Comparison of ENCODE assay signal across 9 cellular contexts in genomic region chr11:8699903-8700302, GRCh38. TPM values are rescaled to one million over a fixed set of nuclear protein-coding genes. Genes with fewer than 3 reads are reported as not detected.
DNase-seq lines count a peak whose midpoint lies in the region; ATAC-seq, FAIRE-seq and TF ChIP-seq lines count a peak whose summit lies in the region.
"Had no signal": no experiment of that assay in that cellular context is flagged by ENCODE, and none has a peak within 500 bp of the region (broad histone marks: within the 10 kb centered on the region; RNA-seq: fewer than 3 reads in every experiment).

No MANE protein-coding gene starts in this region.

- no peak for FAIRE-seq in K562 (lab: Jason Lieb, UNC)

- BruUV-seq in K562 (replicated peaks; lab: Mats Ljungman, UMichigan) = no TSS peak

- peak overlapping the region; percentile 28; the same call in 1 of the 2 replicates for H2AFZ ChIP-seq in K562 (ENCODE audit: low read depth, low read length)

- peaks cover 0 to 4% (median 0%) of the 10 kb centered on the region in 7 donors for H3K4me1 Mint-ChIP-seq in naive thymus-derived CD4-positive, alpha-beta T cell

- no peak overlapping the region for H3K4me3 Mint-ChIP-seq in naive thymus-derived CD4-positive, alpha-beta T cell
- H3K4me3 Mint-ChIP-seq: activated CD4-positive, alpha-beta T cell treated with anti-CD3 and anti-CD28 coated beads, Interleukin-2, amount 10 ng/mL, durations not matched to agents 24 days and 14 days had no signal

- CTCF ChIA-PET in K562 (lab: Yijun Ruan, JAX; ENCODE audit: low intra/inter-chr PET ratio) = no interaction called here
- CTCF ChIA-PET in naive thymus-derived CD4-positive, alpha-beta T cell (lab: Charles Lee) = no interaction called here

- H3K9me3 ChIP-seq in HUES6 (ENCODE audit: control insufficient read depth, insufficient read depth, low read depth, low read length) (no peaks in the 10 kb centered on the region), K562 (replicated peaks; ENCODE audit: control insufficient read depth, insufficient read depth, low read depth, low read length) (no peaks in the 10 kb centered on the region), iPS-18a (ENCODE audit: control insufficient read depth, low read depth, low read length) (no peaks in the 10 kb centered on the region), spleen (no peaks in the 10 kb centered on the region)
- no peaks in the 10 kb centered on the region for H3K9me3 ChIP-seq in naive thymus-derived CD4-positive, alpha-beta T cell (ENCODE audit: control insufficient read depth in 2 of 3, low read length in 3 of 3)

- H3K9me1 ChIP-seq in K562 (ENCODE audit: control insufficient read depth, insufficient read depth, low read length) = no peaks in the 10 kb centered on the region

- H4K20me1 ChIP-seq in K562 (replicated peaks; ENCODE audit: control insufficient read depth, insufficient read depth, low read length) = no peaks in the 10 kb centered on the region; the same call in 1 of the 2 replicates

- no peak for TF ChIP-seq RAD21 in K562 (CRISPR knock-in tag; conservative IDR thresholded peaks at IDR 0.05 in 1 of 2, IDR thresholded peaks at IDR 0.05 in 1 of 2)

- H3K36me3 ChIP-seq in HUES6 (ENCODE audit: control insufficient read depth, insufficient read depth, low read length) (peaks cover 32% of the 10 kb centered on the region), K562 (ENCODE audit: control insufficient read depth, insufficient read depth, low read length) (peaks cover 8% of the 10 kb centered on the region; the same call in 2 of the 3 replicates), iPS-18a (ENCODE audit: control insufficient read depth, low read depth, low read length) (peaks cover 16% of the 10 kb centered on the region), spleen (peaks cover 0 to 76% (median 35%) of the 10 kb centered on the region in 6 donors)
- H3K36me3 ChIP-seq in naive thymus-derived CD4-positive, alpha-beta T cell (ENCODE audit: control insufficient read depth in 2 of 3, insufficient read depth in 3 of 3, low read length in 3 of 3) = no peaks in the 10 kb centered on the region

- H3K4me3 ChIP-seq in HUES6 (ENCODE audit: low read depth, low read length) (peak overlapping the region; percentile 21; the same call in 1 of the 2 replicates), K562 (no peak overlapping the region), iPS-18a (ENCODE audit: low read length) (no peak overlapping the region), spleen (no peak overlapping the region)
- H3K4me3 ChIP-seq in naive thymus-derived CD4-positive, alpha-beta T cell (ENCODE audit: low read length) = no peak overlapping the region

- TF ChIP-seq CTCF in K562 (IDR thresholded peaks at IDR 0.05 in 2 of 3, conservative IDR thresholded peaks at IDR 0.05 in 1 of 3; ENCODE audit: insufficient read depth in 2 of 3, low read depth in 1 of 3, low read length in 3 of 3) (no peak), spleen (IDR thresholded peaks at IDR 0.05 in 8 of 11, conservative IDR thresholded peaks at IDR 0.05 in 3 of 11) (no peak)

- peaks cover 0 to 7% (median 4%) of the 10 kb centered on the region in 5 donors for H3K36me3 Mint-ChIP-seq in naive thymus-derived CD4-positive, alpha-beta T cell

- H3K4me2 ChIP-seq in K562 (ENCODE audit: insufficient read depth, low read length) = no peak overlapping the region

- WGBS in K562 (ENCODE audit: insufficient coverage, low coverage, missing lambda C conversion rate) = 47% methylated on average over 3 of the region's 3 CpGs
- 12 to 32% (median 17%) methylated on average over 3 of the region's 3 CpGs for WGBS in spleen, 5 donors

- H3K27me3 ChIP-seq in HUES6 (ENCODE audit: control insufficient read depth, insufficient read depth, low read length) (no peaks in the 10 kb centered on the region), K562 (ENCODE audit: control insufficient read depth in 2 of 2, insufficient read depth in 2 of 2, low read length in 2 of 2) (peaks cover 0 to 10% of the 10 kb centered on the region in 2 experiments; a peak in 2 of 5 replicates), iPS-18a (ENCODE audit: control insufficient read depth, insufficient read depth, low read length) (no peaks in the 10 kb centered on the region), spleen (replicated peaks in 1 of 7) (no peaks in the 10 kb centered on the region)
- H3K27me3 ChIP-seq in naive thymus-derived CD4-positive, alpha-beta T cell (ENCODE audit: control insufficient read depth in 2 of 2, insufficient read depth in 2 of 2, low read length in 2 of 2) = no peaks in the 10 kb centered on the region

- in situ Hi-C loops in K562 (cut with MboI) = no loop called here

- DNase-seq in K562 (ENCODE audit: extremely low read depth in 1 of 4, low spot score in 3 of 4) (no peak), spleen (no peak), SIG-M5 treated with dmso at 0.1 percent for 504 hours (lab: John Stamatoyannopoulos, UW; ENCODE audit: unreplicated experiment) (no peak), GM19238 (ENCODE audit: insufficient read length, low spot score) (no peak)
- DNase-seq in naive thymus-derived CD4-positive, alpha-beta T cell = no peak
- DNase-seq: activated CD4-positive, alpha-beta T cell treated with anti-CD3 and anti-CD28 coated beads, Interleukin-2, amount 10 ng/mL, durations not matched to agents 24 days and 14 days had no signal

- TF ChIP-seq POLR2A in K562 (conservative IDR thresholded peaks at IDR 0.05) (no peak), spleen (IDR thresholded peaks at IDR 0.05) (no peak)

- no peaks in the 10 kb centered on the region for H3K79me2 ChIP-seq in K562 (ENCODE audit: control insufficient read depth, insufficient read depth, low read length)

- TF ChIP-seq EP300 in K562 (IDR thresholded peaks at IDR 0.05; ENCODE audit: low read length) = no peak

- H3K9me3 Mint-ChIP-seq in naive thymus-derived CD4-positive, alpha-beta T cell = no peaks in the 10 kb centered on the region
- H3K9me3 Mint-ChIP-seq: activated CD4-positive, alpha-beta T cell treated with anti-CD3 and anti-CD28 coated beads, Interleukin-2, amount 10 ng/mL, durations not matched to agents 24 days and 14 days had no signal

- H3K9ac ChIP-seq in HUES6 (ENCODE audit: low read length) = peak overlapping the region; percentile 80
- no peak overlapping the region for H3K9ac ChIP-seq in K562 (ENCODE audit: insufficient read depth in 1 of 2, low read depth in 2 of 2, low read length in 2 of 2)
- H3K9ac ChIP-seq in iPS-18a (ENCODE audit: low read length) = no peak overlapping the region

- no peak for ATAC-seq in K562
- no peak for ATAC-seq in naive thymus-derived CD4-positive, alpha-beta T cell
- ATAC-seq in GM18868 (IDR thresholded peaks at IDR 0.05; ENCODE audit: unreplicated experiment) = no peak

- H3K27ac Mint-ChIP-seq in naive thymus-derived CD4-positive, alpha-beta T cell = no peak overlapping the region
- H3K27ac Mint-ChIP-seq: activated CD4-positive, alpha-beta T cell treated with anti-CD3 and anti-CD28 coated beads, Interleukin-2, amount 10 ng/mL, durations not matched to agents 24 days and 14 days had no signal

- H3K27me3 Mint-ChIP-seq in naive thymus-derived CD4-positive, alpha-beta T cell = no peaks in the 10 kb centered on the region
- H3K27me3 Mint-ChIP-seq: activated CD4-positive, alpha-beta T cell treated with anti-CD3 and anti-CD28 coated beads, Interleukin-2, amount 10 ng/mL, durations not matched to agents 24 days and 14 days had no signal

- POLR2A ChIA-PET in K562 (lab: Yijun Ruan, JAX) = interaction anchor here (0.6 to 3.5 kb wide), 4 partner anchors 9 to 17 kb away, joined by 3 to 30 read pairs (median 3); no protein-coding TSS in a partner anchor
- POLR2A ChIA-PET in naive thymus-derived CD4-positive, alpha-beta T cell (lab: Charles Lee) = no interaction called here

- intact Hi-C loops in K562 (cut with micrococcal nuclease) = no loop called here
- intact Hi-C loops in spleen (cut with DNase I; ENCODE audit: low total_unique reads) = no loop called here
- intact Hi-C loops in naive thymus-derived CD4-positive, alpha-beta T cell (cut with micrococcal nuclease) = no loop called here

- peak overlapping the region; percentile 86 for H3K27ac ChIP-seq in HUES6 (ENCODE audit: low read depth, low read length)
- H3K27ac ChIP-seq in K562 (ENCODE audit: extremely low read depth, low read depth, low read length) = no peak overlapping the region; the same call in 2 of the 3 replicates
- peak overlapping the region; percentile 51 for H3K27ac ChIP-seq in iPS-18a (ENCODE audit: low read length)
- H3K27ac ChIP-seq in spleen = peak overlapping the region in 7 of 8 donors; percentile 45 to 69 (median 61)
- H3K27ac ChIP-seq in naive thymus-derived CD4-positive, alpha-beta T cell (ENCODE audit: low read depth, low read length) = no peak overlapping the region

- peaks cover 59% of the 10 kb centered on the region for H3K4me1 ChIP-seq in HUES6 (ENCODE audit: control insufficient read depth, insufficient read depth, low read length)
- H3K4me1 ChIP-seq in K562 (replicated peaks in 1 of 2; ENCODE audit: control insufficient read depth in 2 of 2, insufficient read depth in 2 of 2, low read length in 2 of 2) = peaks cover 10 to 27% of the 10 kb centered on the region in 2 experiments
- H3K4me1 ChIP-seq in iPS-18a (ENCODE audit: control insufficient read depth, low read depth, low read length) = peaks cover 36% of the 10 kb centered on the region
- peaks cover 9 to 53% (median 18%) of the 10 kb centered on the region in 6 donors for H3K4me1 ChIP-seq in spleen
- no peaks in the 10 kb centered on the region for H3K4me1 ChIP-seq in naive thymus-derived CD4-positive, alpha-beta T cell (ENCODE audit: control insufficient read depth in 2 of 2, insufficient read depth in 2 of 2, low read length in 2 of 2)

RNA-seq across cellular contexts. Expression of gene RPL27A, which starts 17.3 kb away (rescaled TPM):
- 560 and 600 TPM in 2 replicates for total RNA-seq in K562 (2011; cell fraction: chromatin; rRNA removed; ENCODE audit: low replicate concordance)
- total RNA-seq in K562 (2011; cell fraction: nucleolus; rRNA removed) = 526 and 569 TPM in 2 replicates
- total RNA-seq in K562 (2011; cell fraction: nucleoplasm; rRNA removed) = 1,166 and 1,811 TPM in 2 replicates
- 2,206 and 2,540 TPM in 2 replicates for total RNA-seq in K562 (2014; rRNA removed)
- 2,267 and 2,674 TPM in 2 replicates for total RNA-seq in K562 (2014; rRNA removed; fragmentation: Illumina TruSeq; extraction: Trizol)
- total RNA-seq in K562 (2015; rRNA removed; fragmentation: Illumina TruSeq; extraction: Trizol) = 2,745 and 2,768 TPM in 2 replicates
- 1,153 and 1,212 TPM in 2 replicates for total RNA-seq in K562 (2021)
- polyA plus RNA-seq in K562 (2011; rRNA removed) = 1,586 and 1,654 TPM in 2 replicates
- 1,514 and 1,625 TPM in 2 replicates for polyA plus RNA-seq in K562 (2011; cell fraction: cytosol; rRNA removed)
- 535 and 616 TPM in 2 replicates for polyA plus RNA-seq in K562 (2011; cell fraction: nucleus; rRNA removed)
- polyA plus RNA-seq in K562 (2012) = 1,939 and 1,982 TPM in 2 replicates
- 3,464 and 4,241 TPM in 2 replicates for polyA plus RNA-seq in K562 (2014; fragmentation: Illumina TruSeq; extraction: Trizol)
- polyA plus RNA-seq in K562 (2014; fragmentation: Nextera tagmentation; extraction: Ambion mirVana) = 100 to 1,000 TPM; 790 to 918 TPM
- 3,280 and 3,385 TPM in 2 replicates for polyA plus RNA-seq in K562 (2014; rRNA removed)
- polyA minus RNA-seq in K562 (2011; rRNA and poly(A)+ RNA removed) = 710 and 903 TPM in 2 replicates
- polyA minus RNA-seq in K562 (2011; cell fraction: cytosol; rRNA and poly(A)+ RNA removed) = 532 and 573 TPM in 2 replicates
- polyA minus RNA-seq in K562 (2011; cell fraction: nucleus; rRNA and poly(A)+ RNA removed) = 291 and 482 TPM in 2 replicates
- total RNA-seq in spleen = 1,000 to 10,000 TPM in 4 of 7 donors, 100 to 1,000 TPM in 3; 845 to 1,581 (median 1,127) TPM
- 1,000 to 10,000 TPM; 6,984 to 8,152 (median 7,296) TPM for polyA plus RNA-seq in spleen
- 1,000 to 10,000 TPM in 4 of 5 experiments, 100 to 1,000 TPM in 1; 758 to 2,116 (median 1,670) TPM for total RNA-seq in naive thymus-derived CD4-positive, alpha-beta T cell
- 1,000 to 10,000 TPM; 4,766 to 4,835 TPM for polyA plus RNA-seq in naive thymus-derived CD4-positive, alpha-beta T cell

RNA-seq across cellular contexts. Expression of gene TRIM66, which starts 17.4 kb away (rescaled TPM):
- total RNA-seq in K562 (2011; cell fraction: chromatin; rRNA removed; ENCODE audit: low replicate concordance) = 100 and 148 TPM in 2 replicates
- total RNA-seq in K562 (2011; cell fraction: nucleolus; rRNA removed) = 31.2 and 37.6 TPM in 2 replicates
- 33.7 and 43.8 TPM in 2 replicates for total RNA-seq in K562 (2011; cell fraction: nucleoplasm; rRNA removed)
- total RNA-seq in K562 (2014; rRNA removed) = 1.9 and 4.6 TPM in 2 replicates
- total RNA-seq in K562 (2014; rRNA removed; fragmentation: Illumina TruSeq; extraction: Trizol) = 5.4 and 8.1 TPM in 2 replicates
- total RNA-seq in K562 (2015; rRNA removed; fragmentation: Illumina TruSeq; extraction: Trizol) = 4.1 and 4.9 TPM in 2 replicates
- 5.9 and 6.7 TPM in 2 replicates for total RNA-seq in K562 (2021)
- 7.3 and 9.0 TPM in 2 replicates for polyA plus RNA-seq in K562 (2011; rRNA removed)
- 2.8 and 4.2 TPM in 2 replicates for polyA plus RNA-seq in K562 (2011; cell fraction: cytosol; rRNA removed)
- 26.4 and 34.2 TPM in 2 replicates for polyA plus RNA-seq in K562 (2011; cell fraction: nucleus; rRNA removed)
- 3.8 and 6.0 TPM in 2 replicates for polyA plus RNA-seq in K562 (2012)
- polyA plus RNA-seq in K562 (2014; fragmentation: Illumina TruSeq; extraction: Trizol) = 4.5 and 4.9 TPM in 2 replicates
- 1 to 10 TPM; 1.1 to 1.2 TPM for polyA plus RNA-seq in K562 (2014; fragmentation: Nextera tagmentation; extraction: Ambion mirVana)
- polyA plus RNA-seq in K562 (2014; rRNA removed) = 5.1 and 6.7 TPM in 2 replicates
- 25.1 and 26.9 TPM in 2 replicates for polyA minus RNA-seq in K562 (2011; rRNA and poly(A)+ RNA removed)
- 3.0 TPM in 2 replicates for polyA minus RNA-seq in K562 (2011; cell fraction: cytosol; rRNA and poly(A)+ RNA removed)
- polyA minus RNA-seq in K562 (2011; cell fraction: nucleus; rRNA and poly(A)+ RNA removed) = 16.6 and 19.3 TPM in 2 replicates
- total RNA-seq in spleen = 10 to 100 TPM in 5 of 7 donors, 1 to 10 TPM in 2; 5.3 to 22.8 (median 12.6) TPM
- 1 to 10 TPM in 2 of 3 donors, under 1 TPM in 1; 0.86 to 4.3 (median 2.3) TPM for polyA plus RNA-seq in spleen
- total RNA-seq in naive thymus-derived CD4-positive, alpha-beta T cell = 10 to 100 TPM; 16.0 to 37.6 (median 24.2) TPM
- under 1 TPM; 0.32 to 0.85 TPM for polyA plus RNA-seq in naive thymus-derived CD4-positive, alpha-beta T cell

Comparison
In these comparisons a context has a peak if more than half of its experiments do, and no peak if none do; other contexts are left out.
1. H3K27ac ChIP-seq: peak in HUES6 (single experiment), iPS-18a (single experiment) and spleen (7 of 8); none in K562 (single experiment) and naive thymus-derived CD4-positive, alpha-beta T cell (single experiment).